ENCODE assay signal across 2 cellular contexts in the genomic region with DNA sequence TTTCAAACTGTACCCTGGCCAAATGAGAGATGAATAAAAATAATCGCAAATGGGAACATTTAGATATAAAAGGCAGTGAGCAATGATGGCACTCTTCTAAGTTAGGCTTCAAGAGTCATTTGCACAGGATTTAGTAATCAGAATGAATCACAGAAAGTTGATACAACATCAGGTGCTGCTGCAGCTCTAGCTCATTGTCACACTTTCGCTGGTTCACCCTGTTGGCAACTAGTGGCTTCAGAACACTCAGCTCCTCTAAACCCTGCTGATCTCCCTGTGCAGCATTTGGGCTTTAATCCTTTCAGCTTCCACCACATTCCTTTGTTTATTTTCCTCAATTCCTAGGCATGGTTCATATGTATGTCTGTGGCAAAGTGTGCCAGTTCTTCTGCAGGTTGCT.
TF ChIP-seq lines count a peak whose summit lies in the region.

No MANE protein-coding gene starts in this region.

TF ChIP-seq in H1, 55 proteins besides CTCF, POLR2A, EP300 and RAD21:
- TF ChIP-seq GTF2F1 (IDR thresholded peaks at IDR 0.05; ENCODE audit: borderline replicate concordance, low read depth, low read length) (no peak), CEBPB (IDR thresholded peaks at IDR 0.05; ENCODE audit: low read depth, low read length) (no peak), ZNF274 (IDR thresholded peaks at IDR 0.05; ENCODE audit: borderline replicate concordance, extremely low read depth, low read length) (no peak), TCF12 (IDR thresholded peaks at IDR 0.05; ENCODE audit: low read depth, low read length) (no peak), POLR2AphosphoS5 (IDR thresholded peaks at IDR 0.05; ENCODE audit: low read depth, low read length) (no peak), POU5F1 (IDR thresholded peaks at IDR 0.05; ENCODE audit: low read depth, low read length) (no peak), SIN3A (conservative IDR thresholded peaks at IDR 0.05 in 1 of 2, IDR thresholded peaks at IDR 0.05 in 1 of 2; ENCODE audit: low read depth in 1 of 2, low read length in 2 of 2) (no peak), CTBP2 (IDR thresholded peaks at IDR 0.05; ENCODE audit: borderline replicate concordance, insufficient read depth, insufficient read length, low read length) (no peak), JUN (IDR thresholded peaks at IDR 0.05; ENCODE audit: low read depth, low read length) (no peak)
- TF ChIP-seq, protein P1, sequence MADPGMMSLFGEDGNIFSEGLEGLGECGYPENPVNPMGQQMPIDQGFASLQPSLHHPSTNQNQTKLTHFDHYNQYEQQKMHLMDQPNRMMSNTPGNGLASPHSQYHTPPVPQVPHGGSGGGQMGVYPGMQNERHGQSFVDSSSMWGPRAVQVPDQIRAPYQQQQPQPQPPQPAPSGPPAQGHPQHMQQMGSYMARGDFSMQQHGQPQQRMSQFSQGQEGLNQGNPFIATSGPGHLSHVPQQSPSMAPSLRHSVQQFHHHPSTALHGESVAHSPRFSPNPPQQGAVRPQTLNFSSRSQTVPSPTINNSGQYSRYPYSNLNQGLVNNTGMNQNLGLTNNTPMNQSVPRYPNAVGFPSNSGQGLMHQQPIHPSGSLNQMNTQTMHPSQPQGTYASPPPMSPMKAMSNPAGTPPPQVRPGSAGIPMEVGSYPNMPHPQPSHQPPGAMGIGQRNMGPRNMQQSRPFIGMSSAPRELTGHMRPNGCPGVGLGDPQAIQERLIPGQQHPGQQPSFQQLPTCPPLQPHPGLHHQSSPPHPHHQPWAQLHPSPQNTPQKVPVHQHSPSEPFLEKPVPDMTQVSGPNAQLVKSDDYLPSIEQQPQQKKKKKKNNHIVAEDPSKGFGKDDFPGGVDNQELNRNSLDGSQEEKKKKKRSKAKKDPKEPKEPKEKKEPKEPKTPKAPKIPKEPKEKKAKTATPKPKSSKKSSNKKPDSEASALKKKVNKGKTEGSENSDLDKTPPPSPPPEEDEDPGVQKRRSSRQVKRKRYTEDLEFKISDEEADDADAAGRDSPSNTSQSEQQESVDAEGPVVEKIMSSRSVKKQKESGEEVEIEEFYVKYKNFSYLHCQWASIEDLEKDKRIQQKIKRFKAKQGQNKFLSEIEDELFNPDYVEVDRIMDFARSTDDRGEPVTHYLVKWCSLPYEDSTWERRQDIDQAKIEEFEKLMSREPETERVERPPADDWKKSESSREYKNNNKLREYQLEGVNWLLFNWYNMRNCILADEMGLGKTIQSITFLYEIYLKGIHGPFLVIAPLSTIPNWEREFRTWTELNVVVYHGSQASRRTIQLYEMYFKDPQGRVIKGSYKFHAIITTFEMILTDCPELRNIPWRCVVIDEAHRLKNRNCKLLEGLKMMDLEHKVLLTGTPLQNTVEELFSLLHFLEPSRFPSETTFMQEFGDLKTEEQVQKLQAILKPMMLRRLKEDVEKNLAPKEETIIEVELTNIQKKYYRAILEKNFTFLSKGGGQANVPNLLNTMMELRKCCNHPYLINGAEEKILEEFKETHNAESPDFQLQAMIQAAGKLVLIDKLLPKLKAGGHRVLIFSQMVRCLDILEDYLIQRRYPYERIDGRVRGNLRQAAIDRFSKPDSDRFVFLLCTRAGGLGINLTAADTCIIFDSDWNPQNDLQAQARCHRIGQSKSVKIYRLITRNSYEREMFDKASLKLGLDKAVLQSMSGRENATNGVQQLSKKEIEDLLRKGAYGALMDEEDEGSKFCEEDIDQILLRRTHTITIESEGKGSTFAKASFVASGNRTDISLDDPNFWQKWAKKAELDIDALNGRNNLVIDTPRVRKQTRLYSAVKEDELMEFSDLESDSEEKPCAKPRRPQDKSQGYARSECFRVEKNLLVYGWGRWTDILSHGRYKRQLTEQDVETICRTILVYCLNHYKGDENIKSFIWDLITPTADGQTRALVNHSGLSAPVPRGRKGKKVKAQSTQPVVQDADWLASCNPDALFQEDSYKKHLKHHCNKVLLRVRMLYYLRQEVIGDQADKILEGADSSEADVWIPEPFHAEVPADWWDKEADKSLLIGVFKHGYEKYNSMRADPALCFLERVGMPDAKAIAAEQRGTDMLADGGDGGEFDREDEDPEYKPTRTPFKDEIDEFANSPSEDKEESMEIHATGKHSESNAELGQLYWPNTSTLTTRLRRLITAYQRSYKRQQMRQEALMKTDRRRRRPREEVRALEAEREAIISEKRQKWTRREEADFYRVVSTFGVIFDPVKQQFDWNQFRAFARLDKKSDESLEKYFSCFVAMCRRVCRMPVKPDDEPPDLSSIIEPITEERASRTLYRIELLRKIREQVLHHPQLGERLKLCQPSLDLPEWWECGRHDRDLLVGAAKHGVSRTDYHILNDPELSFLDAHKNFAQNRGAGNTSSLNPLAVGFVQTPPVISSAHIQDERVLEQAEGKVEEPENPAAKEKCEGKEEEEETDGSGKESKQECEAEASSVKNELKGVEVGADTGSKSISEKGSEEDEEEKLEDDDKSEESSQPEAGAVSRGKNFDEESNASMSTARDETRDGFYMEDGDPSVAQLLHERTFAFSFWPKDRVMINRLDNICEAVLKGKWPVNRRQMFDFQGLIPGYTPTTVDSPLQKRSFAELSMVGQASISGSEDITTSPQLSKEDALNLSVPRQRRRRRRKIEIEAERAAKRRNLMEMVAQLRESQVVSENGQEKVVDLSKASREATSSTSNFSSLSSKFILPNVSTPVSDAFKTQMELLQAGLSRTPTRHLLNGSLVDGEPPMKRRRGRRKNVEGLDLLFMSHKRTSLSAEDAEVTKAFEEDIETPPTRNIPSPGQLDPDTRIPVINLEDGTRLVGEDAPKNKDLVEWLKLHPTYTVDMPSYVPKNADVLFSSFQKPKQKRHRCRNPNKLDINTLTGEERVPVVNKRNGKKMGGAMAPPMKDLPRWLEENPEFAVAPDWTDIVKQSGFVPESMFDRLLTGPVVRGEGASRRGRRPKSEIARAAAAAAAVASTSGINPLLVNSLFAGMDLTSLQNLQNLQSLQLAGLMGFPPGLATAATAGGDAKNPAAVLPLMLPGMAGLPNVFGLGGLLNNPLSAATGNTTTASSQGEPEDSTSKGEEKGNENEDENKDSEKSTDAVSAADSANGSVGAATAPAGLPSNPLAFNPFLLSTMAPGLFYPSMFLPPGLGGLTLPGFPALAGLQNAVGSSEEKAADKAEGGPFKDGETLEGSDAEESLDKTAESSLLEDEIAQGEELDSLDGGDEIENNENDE (IDR thresholded peaks at IDR 0.05; ENCODE audit: insufficient replicate concordance, low read length) = no peak
- TF ChIP-seq, protein P2, sequence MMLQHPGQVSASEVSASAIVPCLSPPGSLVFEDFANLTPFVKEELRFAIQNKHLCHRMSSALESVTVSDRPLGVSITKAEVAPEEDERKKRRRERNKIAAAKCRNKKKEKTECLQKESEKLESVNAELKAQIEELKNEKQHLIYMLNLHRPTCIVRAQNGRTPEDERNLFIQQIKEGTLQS (IDR thresholded peaks at IDR 0.05; ENCODE audit: insufficient read depth, low read depth, low read length) = no peak
TF ChIP-seq in H1: peak in this region for 0.

TF ChIP-seq in SK-N-SH, 30 proteins besides CTCF, POLR2A, EP300 and RAD21 (continued from another document):
- TF ChIP-seq, protein P3, sequence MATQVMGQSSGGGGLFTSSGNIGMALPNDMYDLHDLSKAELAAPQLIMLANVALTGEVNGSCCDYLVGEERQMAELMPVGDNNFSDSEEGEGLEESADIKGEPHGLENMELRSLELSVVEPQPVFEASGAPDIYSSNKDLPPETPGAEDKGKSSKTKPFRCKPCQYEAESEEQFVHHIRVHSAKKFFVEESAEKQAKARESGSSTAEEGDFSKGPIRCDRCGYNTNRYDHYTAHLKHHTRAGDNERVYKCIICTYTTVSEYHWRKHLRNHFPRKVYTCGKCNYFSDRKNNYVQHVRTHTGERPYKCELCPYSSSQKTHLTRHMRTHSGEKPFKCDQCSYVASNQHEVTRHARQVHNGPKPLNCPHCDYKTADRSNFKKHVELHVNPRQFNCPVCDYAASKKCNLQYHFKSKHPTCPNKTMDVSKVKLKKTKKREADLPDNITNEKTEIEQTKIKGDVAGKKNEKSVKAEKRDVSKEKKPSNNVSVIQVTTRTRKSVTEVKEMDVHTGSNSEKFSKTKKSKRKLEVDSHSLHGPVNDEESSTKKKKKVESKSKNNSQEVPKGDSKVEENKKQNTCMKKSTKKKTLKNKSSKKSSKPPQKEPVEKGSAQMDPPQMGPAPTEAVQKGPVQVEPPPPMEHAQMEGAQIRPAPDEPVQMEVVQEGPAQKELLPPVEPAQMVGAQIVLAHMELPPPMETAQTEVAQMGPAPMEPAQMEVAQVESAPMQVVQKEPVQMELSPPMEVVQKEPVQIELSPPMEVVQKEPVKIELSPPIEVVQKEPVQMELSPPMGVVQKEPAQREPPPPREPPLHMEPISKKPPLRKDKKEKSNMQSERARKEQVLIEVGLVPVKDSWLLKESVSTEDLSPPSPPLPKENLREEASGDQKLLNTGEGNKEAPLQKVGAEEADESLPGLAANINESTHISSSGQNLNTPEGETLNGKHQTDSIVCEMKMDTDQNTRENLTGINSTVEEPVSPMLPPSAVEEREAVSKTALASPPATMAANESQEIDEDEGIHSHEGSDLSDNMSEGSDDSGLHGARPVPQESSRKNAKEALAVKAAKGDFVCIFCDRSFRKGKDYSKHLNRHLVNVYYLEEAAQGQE (IDR thresholded peaks at IDR 0.05; ENCODE audit: low read depth, low read length) = no peak
- TF ChIP-seq FOXM1 (IDR thresholded peaks at IDR 0.05; ENCODE audit: low read depth) (no peak), RCOR1 (IDR thresholded peaks at IDR 0.05; ENCODE audit: low read length) (no peak), EZH2phosphoT487 (IDR thresholded peaks at IDR 0.05; ENCODE audit: borderline replicate concordance, low read depth) (no peak), FOSL2 (IDR thresholded peaks at IDR 0.05; ENCODE audit: borderline replicate concordance, low read depth) (no peak), SIN3A (IDR thresholded peaks at IDR 0.05; ENCODE audit: borderline replicate concordance, low read depth, low read length) (no peak), TCF12 (IDR thresholded peaks at IDR 0.05) (no peak), TEAD4 (IDR thresholded peaks at IDR 0.05; ENCODE audit: borderline replicate concordance, insufficient read depth) (no peak), JUND (IDR thresholded peaks at IDR 0.05) (no peak), ELF1 (IDR thresholded peaks at IDR 0.05) (no peak)
- TF ChIP-seq, protein P4, sequence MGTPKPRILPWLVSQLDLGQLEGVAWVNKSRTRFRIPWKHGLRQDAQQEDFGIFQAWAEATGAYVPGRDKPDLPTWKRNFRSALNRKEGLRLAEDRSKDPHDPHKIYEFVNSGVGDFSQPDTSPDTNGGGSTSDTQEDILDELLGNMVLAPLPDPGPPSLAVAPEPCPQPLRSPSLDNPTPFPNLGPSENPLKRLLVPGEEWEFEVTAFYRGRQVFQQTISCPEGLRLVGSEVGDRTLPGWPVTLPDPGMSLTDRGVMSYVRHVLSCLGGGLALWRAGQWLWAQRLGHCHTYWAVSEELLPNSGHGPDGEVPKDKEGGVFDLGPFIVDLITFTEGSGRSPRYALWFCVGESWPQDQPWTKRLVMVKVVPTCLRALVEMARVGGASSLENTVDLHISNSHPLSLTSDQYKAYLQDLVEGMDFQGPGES (IDR thresholded peaks at IDR 0.05; ENCODE audit: low read depth, low read length) = no peak
- TF ChIP-seq, protein P5, sequence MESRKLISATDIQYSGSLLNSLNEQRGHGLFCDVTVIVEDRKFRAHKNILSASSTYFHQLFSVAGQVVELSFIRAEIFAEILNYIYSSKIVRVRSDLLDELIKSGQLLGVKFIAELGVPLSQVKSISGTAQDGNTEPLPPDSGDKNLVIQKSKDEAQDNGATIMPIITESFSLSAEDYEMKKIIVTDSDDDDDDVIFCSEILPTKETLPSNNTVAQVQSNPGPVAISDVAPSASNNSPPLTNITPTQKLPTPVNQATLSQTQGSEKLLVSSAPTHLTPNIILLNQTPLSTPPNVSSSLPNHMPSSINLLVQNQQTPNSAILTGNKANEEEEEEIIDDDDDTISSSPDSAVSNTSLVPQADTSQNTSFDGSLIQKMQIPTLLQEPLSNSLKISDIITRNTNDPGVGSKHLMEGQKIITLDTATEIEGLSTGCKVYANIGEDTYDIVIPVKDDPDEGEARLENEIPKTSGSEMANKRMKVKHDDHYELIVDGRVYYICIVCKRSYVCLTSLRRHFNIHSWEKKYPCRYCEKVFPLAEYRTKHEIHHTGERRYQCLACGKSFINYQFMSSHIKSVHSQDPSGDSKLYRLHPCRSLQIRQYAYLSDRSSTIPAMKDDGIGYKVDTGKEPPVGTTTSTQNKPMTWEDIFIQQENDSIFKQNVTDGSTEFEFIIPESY (IDR thresholded peaks at IDR 0.05; ENCODE audit: borderline replicate concordance, low read depth) = no peak
- TF ChIP-seq, protein P6, sequence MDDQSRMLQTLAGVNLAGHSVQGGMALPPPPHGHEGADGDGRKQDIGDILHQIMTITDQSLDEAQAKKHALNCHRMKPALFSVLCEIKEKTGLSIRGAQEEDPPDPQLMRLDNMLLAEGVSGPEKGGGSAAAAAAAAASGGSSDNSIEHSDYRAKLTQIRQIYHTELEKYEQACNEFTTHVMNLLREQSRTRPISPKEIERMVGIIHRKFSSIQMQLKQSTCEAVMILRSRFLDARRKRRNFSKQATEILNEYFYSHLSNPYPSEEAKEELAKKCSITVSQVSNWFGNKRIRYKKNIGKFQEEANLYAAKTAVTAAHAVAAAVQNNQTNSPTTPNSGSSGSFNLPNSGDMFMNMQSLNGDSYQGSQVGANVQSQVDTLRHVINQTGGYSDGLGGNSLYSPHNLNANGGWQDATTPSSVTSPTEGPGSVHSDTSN (IDR thresholded peaks at IDR 0.05) = no peak
